ENCODE assay signal across 11 cellular contexts in the genomic region with DNA sequence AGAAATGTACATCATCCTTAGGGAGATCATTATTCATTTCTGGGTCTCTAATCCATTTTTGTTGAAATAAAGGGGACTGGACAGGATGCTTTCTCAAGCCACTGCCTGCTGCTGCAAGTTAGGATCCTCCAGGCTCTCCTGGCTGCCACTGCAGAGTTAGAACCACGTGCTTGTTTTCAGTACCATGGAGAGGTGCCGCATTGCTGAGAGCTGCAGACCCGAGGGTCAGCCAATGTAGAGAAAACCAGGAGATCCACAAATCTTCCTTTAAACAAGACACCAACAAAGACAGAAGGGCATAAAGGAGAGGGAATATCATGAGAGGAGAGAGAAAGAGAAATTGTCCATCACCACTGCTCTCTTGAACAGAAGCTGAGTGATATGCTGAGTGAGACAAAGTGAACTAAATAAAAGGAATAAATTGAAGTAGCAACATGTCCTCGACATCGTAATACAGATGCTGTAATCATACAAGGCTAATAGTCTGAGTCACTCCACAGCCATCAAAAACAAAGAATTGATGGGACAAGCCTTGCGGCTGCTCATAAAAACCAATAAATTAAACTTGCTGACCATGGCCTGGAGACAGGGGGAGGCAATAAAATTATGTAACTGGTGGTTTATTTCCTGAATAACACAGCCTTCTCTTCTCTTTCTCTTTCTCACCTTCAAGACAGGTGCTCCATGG.
DNase-seq lines count a peak whose midpoint lies in the region; TF ChIP-seq lines count a peak whose summit lies in the region.
"Had no signal": no experiment of that assay in that cellular context is flagged by ENCODE, and none has a peak within 500 bp of the region (broad histone marks: within the 10 kb centered on the region; RNA-seq: fewer than 3 reads in every experiment).

No MANE protein-coding gene starts in this region.

- TF ChIP-seq POLR2A in prostate gland (IDR thresholded peaks at IDR 0.05): no peak

- intact Hi-C loops in prostate gland (cut with DNase I) (no loop called here), posterior vena cava (cut with DNase I) (no loop called here)

- H3K9me3 ChIP-seq in prostate gland: no peaks in the 10 kb centered on the region
- H3K9me3 ChIP-seq: thoracic aorta had no signal

- no peak for TF ChIP-seq CTCF in epithelial cell of proximal tubule (conservative IDR thresholded peaks at IDR 0.05; ENCODE audit: low read depth, low read length)
- no peak for TF ChIP-seq CTCF in prostate gland (IDR thresholded peaks at IDR 0.05)

- no peaks in the 10 kb centered on the region for H3K27me3 ChIP-seq in prostate gland (replicated peaks; ENCODE audit: insufficient read depth)

- no peaks in the 10 kb centered on the region for H3K4me1 ChIP-seq in prostate gland (replicated peaks)

- no peaks in the 10 kb centered on the region for H3K36me3 ChIP-seq in prostate gland
- H3K36me3 ChIP-seq: thoracic aorta had no signal

- 19% methylated on average over 6 of the region's 6 CpGs for WGBS in prostate gland

- H3K27ac ChIP-seq in prostate gland: no peak overlapping the region
- H3K27ac ChIP-seq: thoracic aorta had no signal

- DNase-seq in NOMO-1 treated with DMSO at 0.1 percent for 48 hours (lab: John Stamatoyannopoulos, UW; ENCODE audit: unreplicated experiment) (peak; percentile 2), NOMO-1 treated with dmso at 0.1 percent for 144 hours (lab: John Stamatoyannopoulos, UW; ENCODE audit: unreplicated experiment) (no peak), OCI-M1 (lab: John Stamatoyannopoulos, UW) (peak; percentile 43), epithelial cell of proximal tubule (ENCODE audit: low read depth) (peak; percentile 2), prostate gland (ENCODE audit: low spot score) (peak; percentile 25), SW480 (ENCODE audit: low spot score) (no peak), posterior vena cava (ENCODE audit: low spot score) (no peak), hepatic stellate cell (ENCODE audit: low spot score) (no peak)
- DNase-seq: activated CD8-positive, alpha-beta memory T cell treated with anti-CD3 and anti-CD28 coated beads, Interleukin-2, amount 50 U/mL, for 4 hours; effector CD4-positive, alpha-beta T cell had no signal

- H3K4me3 ChIP-seq in epithelial cell of proximal tubule (ENCODE audit: low read depth, low read length) (no peak overlapping the region), prostate gland (no peak overlapping the region)
- H3K4me3 ChIP-seq: thoracic aorta had no signal

Comparison
In these comparisons a context has a peak if more than half of its experiments do, and no peak if none do; other contexts are left out.
1. DNase-seq: peak in NOMO-1 treated with DMSO at 0.1 percent for 48 hours (single experiment), OCI-M1 (single experiment), epithelial cell of proximal tubule (single experiment) and prostate gland (single experiment); none in NOMO-1 treated with dmso at 0.1 percent for 144 hours (single experiment), SW480 (single experiment), posterior vena cava (single experiment) and hepatic stellate cell (single experiment).